In genomic region chr2:71552861-71553301, GRCh38 we compare ENCODE assay signal across 18 cellular contexts.
"Had no signal": no experiment of that assay in that cellular context is flagged by ENCODE, and none has a peak within 500 bp of the region (broad histone marks: within the 10 kb centered on the region; RNA-seq: fewer than 3 reads in every experiment).

No MANE protein-coding gene starts in this region.

- FAIRE-seq: endometrium, pancreas had no signal

- H3K27ac ChIP-seq: gastrocnemius medialis, pancreas, prostate gland, thoracic aorta, transverse colon had no signal

- H3K27me3 ChIP-seq: gastrocnemius medialis, pancreas, transverse colon had no signal

- DNase-seq: effector memory CD4-positive, alpha-beta T cell; gastrocnemius medialis; islet precursor cell; left ventricle myocardium superior; mesendoderm; naive B cell; nucleus accumbens; stimulated activated CD4-positive, alpha-beta T cell treated with anti-CD3 and anti-CD28 coated beads, Interleukin-2, amount 100 ng/mL, for 24 hours; stimulated activated CD4-positive, alpha-beta T cell treated with anti-CD3 and anti-CD28 coated beads, Interleukin-4, amount 100 ng/mL, for 4 hours; stimulated activated naive B cell treated with anti-CD40 and anti-IgM and Interleukin-4, amounts not matched to agents 10 μg/mL and 1 μg/mL and 100 μg/mL, for 72 hours; stimulated activated naive CD8-positive, alpha-beta T cell treated with anti-CD3 and anti-CD28 coated beads, Interleukin-15, amount 100 ng/mL, for 72 hours; transverse colon had no signal

- ATAC-seq: esophagus mucosa; gastrocnemius medialis; left ventricle myocardium superior; pancreas; sciatic nerve; stimulated activated naive B cell treated with anti-CD40 and anti-IgM and Interleukin-4, amounts not matched to agents 10 μg/mL and 1 μg/mL and 100 μg/mL, for 72 hours; stimulated activated naive CD8-positive, alpha-beta T cell treated with anti-CD3 and anti-CD28 coated beads, Interleukin-15, amount 100 ng/mL, for 72 hours had no signal

- H3K4me3 ChIP-seq: gastrocnemius medialis, pancreas, prostate gland, thoracic aorta, transverse colon had no signal

- H3K4me1 ChIP-seq: pancreas, prostate gland, transverse colon had no signal

- H3K9me3 ChIP-seq: gastrocnemius medialis, pancreas, prostate gland, thoracic aorta, transverse colon had no signal

- H3K36me3 ChIP-seq: pancreas, prostate gland, thoracic aorta, transverse colon had no signal
